Comparison of ENCODE assay signal across 15 cellular contexts in genomic region chr14:65303902-65304222, GRCh38.
DNase-seq lines count a peak whose midpoint lies in the region; ATAC-seq lines count a peak whose summit lies in the region.
"Had no signal": no experiment of that assay in that cellular context is flagged by ENCODE, and none has a peak within 500 bp of the region (broad histone marks: within the 10 kb centered on the region; RNA-seq: fewer than 3 reads in every experiment).

No MANE protein-coding gene starts in this region.

- no peak overlapping the region for H3K4me3 ChIP-seq in thymus (ENCODE audit: low read length)
- H3K4me3 ChIP-seq: adrenal gland, colonic mucosa had no signal

- H3K9me3 Mint-ChIP-seq in activated naive CD4-positive, alpha-beta T cell treated with anti-CD3 and anti-CD28 coated beads, Interleukin-2, amount 50 U/mL, for 24 hours = no peaks in the 10 kb centered on the region
- no peaks in the 10 kb centered on the region for H3K9me3 Mint-ChIP-seq in central memory CD8-positive, alpha-beta T cell

- no peak overlapping the region for H3K4me3 Mint-ChIP-seq in activated naive CD4-positive, alpha-beta T cell treated with anti-CD3 and anti-CD28 coated beads, Interleukin-2, amount 50 U/mL, for 24 hours
- no peak overlapping the region for H3K4me3 Mint-ChIP-seq in central memory CD8-positive, alpha-beta T cell

- H3K4me1 Mint-ChIP-seq in activated naive CD4-positive, alpha-beta T cell treated with anti-CD3 and anti-CD28 coated beads, Interleukin-2, amount 50 U/mL, for 24 hours = peaks cover 53% of the 10 kb centered on the region
- H3K4me1 Mint-ChIP-seq in central memory CD8-positive, alpha-beta T cell = peaks cover 28% of the 10 kb centered on the region

- H3K36me3 Mint-ChIP-seq in activated naive CD4-positive, alpha-beta T cell treated with anti-CD3 and anti-CD28 coated beads, Interleukin-2, amount 50 U/mL, for 24 hours = no peaks in the 10 kb centered on the region
- H3K36me3 Mint-ChIP-seq in central memory CD8-positive, alpha-beta T cell (ENCODE audit: insufficient read depth) = no peaks in the 10 kb centered on the region

- 92% methylated on average over 6 of the region's 6 CpGs for WGBS in thymus

- ATAC-seq in central memory CD8-positive, alpha-beta T cell (replicated peaks; ENCODE audit: extremely low read depth, poor library complexity, severe bottlenecking) = no peak
- no peak for ATAC-seq in HG02588 (IDR thresholded peaks at IDR 0.05; ENCODE audit: unreplicated experiment)
- ATAC-seq in GM21619 (IDR thresholded peaks at IDR 0.05; ENCODE audit: unreplicated experiment) = no peak
- ATAC-seq: HepG2 had no signal

- H3K9me3 ChIP-seq in thymus (ENCODE audit: control insufficient read depth) = no peaks in the 10 kb centered on the region
- H3K9me3 ChIP-seq: adrenal gland, colonic mucosa, SK-N-SH had no signal

- no peaks in the 10 kb centered on the region for H3K36me3 ChIP-seq in thymus (ENCODE audit: control insufficient read depth, insufficient read depth)
- H3K36me3 ChIP-seq: adrenal gland, colonic mucosa had no signal

- H3K27me3 ChIP-seq in thymus (ENCODE audit: control insufficient read depth, insufficient read depth) = no peaks in the 10 kb centered on the region
- H3K27me3 ChIP-seq: adrenal gland, colonic mucosa had no signal

- H3K27ac ChIP-seq in thymus (ENCODE audit: low read depth) = peak overlapping the region; percentile 18
- H3K27ac ChIP-seq: adrenal gland had no signal

- peaks cover 12% of the 10 kb centered on the region for H3K4me1 ChIP-seq in thymus (ENCODE audit: control insufficient read depth, insufficient read depth, low read length)
- H3K4me1 ChIP-seq: adrenal gland had no signal

- peak overlapping the region; percentile 90 for H3K27ac Mint-ChIP-seq in activated naive CD4-positive, alpha-beta T cell treated with anti-CD3 and anti-CD28 coated beads, Interleukin-2, amount 50 U/mL, for 24 hours
- peak overlapping the region; percentile 65 for H3K27ac Mint-ChIP-seq in central memory CD8-positive, alpha-beta T cell (ENCODE audit: low read depth)

- H3K27me3 Mint-ChIP-seq in activated naive CD4-positive, alpha-beta T cell treated with anti-CD3 and anti-CD28 coated beads, Interleukin-2, amount 50 U/mL, for 24 hours = no peaks in the 10 kb centered on the region
- H3K27me3 Mint-ChIP-seq in central memory CD8-positive, alpha-beta T cell = no peaks in the 10 kb centered on the region

- DNase-seq in activated naive CD4-positive, alpha-beta T cell (lab: John Stamatoyannopoulos, UW) = no peak
- peak; percentile 25 for DNase-seq in NCI-H69 (lab: John Stamatoyannopoulos, UW)
- DNase-seq in central memory CD8-positive, alpha-beta T cell (ENCODE audit: low spot score in 2 of 2) = no peak
- no peak for DNase-seq in stimulated activated CD4-positive, alpha-beta T cell treated with anti-CD3 and anti-CD28 coated beads, Interleukin-15, amount 100 ng/mL, for 24 hours
- DNase-seq: adrenal gland; midbrain; NCI-H1436 treated with DMSO at 0.1 percent for 48 hours; SK-N-SH; stimulated activated CD4-positive, alpha-beta T cell treated with anti-CD3 and anti-CD28 coated beads, Interleukin-4, amount 100 ng/mL, for 4 hours had no signal
